Comparison of ENCODE assay signal across 39 cellular contexts in genomic region chr6:3959385-3959784, GRCh38.
"Had no signal": no experiment of that assay in that cellular context is flagged by ENCODE, and none has a peak within 500 bp of the region (broad histone marks: within the 10 kb centered on the region; RNA-seq: fewer than 3 reads in every experiment).

No MANE protein-coding gene starts in this region.

- H3K9me3 ChIP-seq: adrenal gland, ascending aorta, body of pancreas, breast epithelium had no signal

- FAIRE-seq: bronchial epithelial cell had no signal

- H3K9me3 Mint-ChIP-seq: activated naive CD4-positive, alpha-beta T cell treated with anti-CD3 and anti-CD28 coated beads for 36 hours had no signal

- H3K4me3 ChIP-seq: adrenal gland, ascending aorta, body of pancreas, breast epithelium, cardiac muscle cell had no signal

- H3K36me3 ChIP-seq: adrenal gland, ascending aorta, brain microvascular endothelial cell, breast epithelium, cardiac muscle cell had no signal

- H3K36me3 Mint-ChIP-seq: activated naive CD4-positive, alpha-beta T cell treated with anti-CD3 and anti-CD28 coated beads, Interleukin-2, amount 10 ng/mL, durations not matched to agents 7 days and 5 days; brain had no signal

- DNase-seq: activated effector memory CD4-positive, alpha-beta T cell treated with anti-CD3 and anti-CD28 coated beads, Interleukin-2, amount 50 U/mL, for 16 hours; activated effector memory CD4-positive, alpha-beta T cell treated with Interleukin-2 at 50 U/mL for 16 hours; activated gamma-delta T cell; activated gamma-delta T cell treated with Interleukin-2 at 50 U/mL for 16 hours; activated naive CD4-positive, alpha-beta T cell; activated naive CD4-positive, alpha-beta T cell treated with anti-CD3 and anti-CD28 coated beads for 36 hours; activated naive CD4-positive, alpha-beta T cell treated with anti-CD3 and anti-CD28 coated beads, Interleukin-2, amount 10 ng/mL, durations not matched to agents 7 days and 5 days; activated naive CD4-positive, alpha-beta T cell treated with anti-CD3 and anti-CD28 coated beads, Interleukin-2, amount 50 U/mL, for 16 hours; activated naive CD4-positive, alpha-beta T cell treated with Interleukin-2 at 50 U/mL for 16 hours; activated naive CD8-positive, alpha-beta T cell treated with anti-CD3 and anti-CD28 coated beads for 36 hours; activated naive CD8-positive, alpha-beta T cell treated with anti-CD3 and anti-CD28 coated beads, Interleukin-2, amount 10 ng/mL, durations not matched to agents 7 days and 5 days; activated naive CD8-positive, alpha-beta T cell treated with anti-CD3 and anti-CD28 coated beads, Interleukin-2, amount 50 U/mL, for 24 hours; activated T-cell treated with anti-CD3 and anti-CD28 coated beads, Interleukin-2, amount 50 U/mL, for 1 hour; activated T-cell treated with anti-CD3 and anti-CD28 coated beads, Interleukin-2, amount 50 U/mL, for 24 hours; activated T-cell treated with anti-CD3 and anti-CD28 coated beads, Interleukin-2, amount 50 U/mL, for 4 hours; activated T-cell treated with anti-CD3 and anti-CD28 coated beads, Interleukin-2, amount 50 U/mL, for 48 hours; activated T-cell treated with anti-CD3 and anti-CD28 coated beads, Interleukin-2, amount 50 U/mL, for 72 hours; adrenal gland; amniotic stem cell; amygdala; anterior cingulate cortex; aorta; body of pancreas; brain microvascular endothelial cell; caudate nucleus; central memory CD4-positive, alpha-beta T cell; cerebellar nuclear complex had no signal

- H3K27ac Mint-ChIP-seq: activated naive CD4-positive, alpha-beta T cell treated with anti-CD3 and anti-CD28 coated beads for 36 hours; activated naive CD4-positive, alpha-beta T cell treated with anti-CD3 and anti-CD28 coated beads, Interleukin-2, amount 10 ng/mL, durations not matched to agents 7 days and 5 days; activated naive CD4-positive, alpha-beta T cell treated with anti-CD3 and anti-CD28 coated beads, Interleukin-2, amount 50 U/mL, for 24 hours; activated naive CD4-positive, alpha-beta T cell treated with anti-CD3 and anti-CD28 coated beads, Interleukin-2, amount 50 U/mL, for 72 hours; activated naive CD8-positive, alpha-beta T cell; activated naive CD8-positive, alpha-beta T cell treated with anti-CD3 and anti-CD28 coated beads for 36 hours; activated naive CD8-positive, alpha-beta T cell treated with anti-CD3 and anti-CD28 coated beads, Interleukin-2, amount 10 ng/mL, durations not matched to agents 7 days and 5 days; activated naive CD8-positive, alpha-beta T cell treated with anti-CD3 and anti-CD28 coated beads, Interleukin-2, amount 50 U/mL, for 24 hours; activated T-cell treated with anti-CD3 and anti-CD28 coated beads, Interleukin-2, amount 50 U/mL, for 24 hours; activated T-cell treated with anti-CD3 and anti-CD28 coated beads, Interleukin-2, amount 50 U/mL, for 72 hours; activated T-helper 1 cell treated with anti-CD3 and anti-CD28 coated beads, Interleukin-12 subunit alpha, Interleukin-12 subunit beta, Interleukin-2, Interleukin-4 antibody, amounts not matched to agents 30 ng/mL and 10 ng/mL and 1 ng/mL, durations not matched to agents 14 hours and 24 hours and 36 hours; activated T-helper 17 cell treated with anti-CD3 and anti-CD28 coated beads, Interleukin-2, amount 50 U/mL, for 72 hours; activated T-helper 2 cell treated with anti-CD3 and anti-CD28 coated beads, Interferon-gamma antibody, Interleukin-2, Interleukin-4, amounts not matched to agents 10 μg/mL and 5 μg/mL and 100 μg/mL, durations not matched to agents 14 hours and 24 hours and 36 hours had no signal

- H3K27me3 ChIP-seq: adrenal gland, ascending aorta, body of pancreas, brain microvascular endothelial cell, breast epithelium, cardiac muscle cell had no signal

- H3K4me3 Mint-ChIP-seq: activated naive CD4-positive, alpha-beta T cell treated with anti-CD3 and anti-CD28 coated beads for 36 hours; activated naive CD4-positive, alpha-beta T cell treated with anti-CD3 and anti-CD28 coated beads, Interleukin-2, amount 10 ng/mL, durations not matched to agents 7 days and 5 days; activated naive CD4-positive, alpha-beta T cell treated with anti-CD3 and anti-CD28 coated beads, Interleukin-2, amount 50 U/mL, for 24 hours; activated naive CD8-positive, alpha-beta T cell; activated naive CD8-positive, alpha-beta T cell treated with anti-CD3 and anti-CD28 coated beads for 36 hours; activated naive CD8-positive, alpha-beta T cell treated with anti-CD3 and anti-CD28 coated beads, Interleukin-2, amount 10 ng/mL, durations not matched to agents 7 days and 5 days; activated naive CD8-positive, alpha-beta T cell treated with anti-CD3 and anti-CD28 coated beads, Interleukin-2, amount 50 U/mL, for 24 hours; activated T-cell treated with anti-CD3 and anti-CD28 coated beads, Interleukin-2, amount 50 U/mL, for 24 hours; activated T-cell treated with anti-CD3 and anti-CD28 coated beads, Interleukin-2, amount 50 U/mL, for 4 hours; activated T-cell treated with anti-CD3 and anti-CD28 coated beads, Interleukin-2, amount 50 U/mL, for 72 hours; activated T-helper 1 cell treated with anti-CD3 and anti-CD28 coated beads, Interleukin-12 subunit alpha, Interleukin-12 subunit beta, Interleukin-2, Interleukin-4 antibody, amounts not matched to agents 30 ng/mL and 10 ng/mL and 1 ng/mL, durations not matched to agents 14 hours and 24 hours and 36 hours; activated T-helper 17 cell treated with anti-CD3 and anti-CD28 coated beads, Interleukin-2, amount 50 U/mL, for 72 hours; brain; central memory CD8-positive, alpha-beta T cell had no signal

- H3K4me1 ChIP-seq: adrenal gland, ascending aorta, body of pancreas, breast epithelium had no signal

- ATAC-seq: activated naive CD4-positive, alpha-beta T cell treated with anti-CD3 and anti-CD28 coated beads, Interleukin-2, amount 50 U/mL, for 72 hours; activated naive CD8-positive, alpha-beta T cell treated with anti-CD3 and anti-CD28 coated beads, Interleukin-2, amount 50 U/mL, for 24 hours; activated T-cell treated with anti-CD3 and anti-CD28 coated beads, Interleukin-2, amount 50 U/mL, for 4 hours; activated T-cell treated with anti-CD3 and anti-CD28 coated beads, Interleukin-2, amount 50 U/mL, for 72 hours; activated T-helper 17 cell treated with anti-CD3 and anti-CD28 coated beads, Interleukin-2, amount 50 U/mL, for 72 hours; body of pancreas had no signal

- H3K4me1 Mint-ChIP-seq: activated naive CD4-positive, alpha-beta T cell treated with anti-CD3 and anti-CD28 coated beads, Interleukin-2, amount 10 ng/mL, durations not matched to agents 7 days and 5 days; activated naive CD4-positive, alpha-beta T cell treated with anti-CD3 and anti-CD28 coated beads, Interleukin-2, amount 50 U/mL, for 24 hours; activated naive CD8-positive, alpha-beta T cell treated with anti-CD3 and anti-CD28 coated beads for 36 hours; activated naive CD8-positive, alpha-beta T cell treated with anti-CD3 and anti-CD28 coated beads, Interleukin-2, amount 50 U/mL, for 24 hours; central memory CD8-positive, alpha-beta T cell had no signal

- H3K27ac ChIP-seq: adrenal gland, ascending aorta, body of pancreas, brain microvascular endothelial cell, breast epithelium, cardiac muscle cell had no signal
